14 cellular contexts compared by ENCODE assay signal in the genomic region with DNA sequence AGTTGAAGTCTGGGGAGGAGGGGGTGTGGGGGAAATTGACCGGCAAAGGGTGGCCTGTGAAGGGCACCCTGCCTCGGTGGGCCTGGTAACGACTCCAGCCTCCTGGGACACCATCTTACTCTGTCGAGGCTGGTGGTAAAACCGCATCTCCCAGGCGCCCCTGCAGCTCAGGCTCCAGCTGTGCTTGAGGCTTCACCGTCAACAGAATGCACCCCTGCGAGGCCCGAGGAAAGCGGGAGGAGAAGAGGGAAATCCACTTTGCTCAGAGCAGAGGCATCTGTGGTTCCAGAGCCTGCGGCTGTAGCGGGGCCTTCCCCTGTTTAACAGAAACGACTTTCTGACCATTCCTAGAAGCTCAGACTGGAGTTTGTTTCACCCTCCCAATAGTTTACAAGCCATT.
A peak's percentile ranks its signal among the peaks of the same experiment; 100 is the strongest.
DNase-seq lines count a peak whose midpoint lies in the region; ATAC-seq and TF ChIP-seq lines count a peak whose summit lies in the region.
"Had no signal": no experiment of that assay in that cellular context is flagged by ENCODE, and none has a peak within 500 bp of the region (broad histone marks: within the 10 kb centered on the region; RNA-seq: fewer than 3 reads in every experiment).

No MANE protein-coding gene starts in this region.

- H4K91ac ChIP-seq in neuronal stem cell (ENCODE audit: low read depth, low read length, poor library complexity), result no peak overlapping the region

- WGBS in neuronal stem cell (ENCODE audit: extremely low coverage in 2 of 2, insufficient read length in 2 of 2, insufficient replicate concordance in 1 of 2), 2 donors, result no CpG with 5 or more reads among the region's 13 CpGs

- H3K4me3 Mint-ChIP-seq in stimulated activated effector memory CD8-positive, alpha-beta T cell treated with anti-CD3 and anti-CD28 coated beads, Interleukin-12 subunit alpha, Interleukin-12 subunit beta, amount 100 ng/mL, for 72 hours, result no peak overlapping the region
- H3K4me3 Mint-ChIP-seq: B cell; CD4-positive, alpha-beta T cell; IgD-negative memory B cell had no signal

- no peak overlapping the region for H2BK12ac ChIP-seq in neuronal stem cell (ENCODE audit: low read length)

- no peak overlapping the region for H3K4ac ChIP-seq in neuronal stem cell (ENCODE audit: low read length)

- no peak overlapping the region for H3K27ac Mint-ChIP-seq in stimulated activated effector memory CD8-positive, alpha-beta T cell treated with anti-CD3 and anti-CD28 coated beads, Interleukin-12 subunit alpha, Interleukin-12 subunit beta, amount 100 ng/mL, for 72 hours
- H3K27ac Mint-ChIP-seq: B cell; CD4-positive, alpha-beta T cell had no signal

- peak overlapping the region in 7 of 11 experiments; percentile 31 to 74 (median 70); a peak in 11 of 22 replicates for H3K9ac ChIP-seq in BLaER1 treated with 17β-estradiol and CSF1 and Interleukin-3, amounts not matched to agents 10 nM and 100 nM
- H3K9ac ChIP-seq in neuronal stem cell (ENCODE audit: low read depth, low read length, poor library complexity), result no peak overlapping the region
- H3K9ac ChIP-seq: GM23248 had no signal

- H3K9me3 Mint-ChIP-seq in stimulated activated effector memory CD8-positive, alpha-beta T cell treated with anti-CD3 and anti-CD28 coated beads, Interleukin-12 subunit alpha, Interleukin-12 subunit beta, amount 100 ng/mL, for 72 hours, result no peaks in the 10 kb centered on the region
- H3K9me3 Mint-ChIP-seq: CD4-positive, alpha-beta T cell had no signal

- H3K18ac ChIP-seq in neuronal stem cell (ENCODE audit: low read length), result no peak overlapping the region

- H3K23ac ChIP-seq in neuronal stem cell (ENCODE audit: low read depth, low read length, poor library complexity), result peak overlapping the region; percentile 26

- H2AK5ac ChIP-seq in neuronal stem cell (ENCODE audit: low read depth, low read length), result no peak overlapping the region

- no peak for TF ChIP-seq CTCF in NB4 (IDR thresholded peaks at IDR 0.05; ENCODE audit: low read depth, low read length)

- H3K27ac ChIP-seq in BLaER1 treated with 17β-estradiol and CSF1 and Interleukin-3, amounts not matched to agents 10 nM and 100 nM, result peak overlapping the region in 7 of 11 experiments; percentile 5 to 83 (median 74); a peak in 11 of 22 replicates
- H3K27ac ChIP-seq in neuronal stem cell (replicated peaks; ENCODE audit: low read length), result no peak overlapping the region
- H3K27ac ChIP-seq: C4-2B, GM23248 had no signal

- ATAC-seq in stimulated activated effector memory CD8-positive, alpha-beta T cell treated with anti-CD3 and anti-CD28 coated beads, Interleukin-12 subunit alpha, Interleukin-12 subunit beta, amount 100 ng/mL, for 72 hours, result no peak
- no peak for ATAC-seq in HG03439 (IDR thresholded peaks at IDR 0.05; ENCODE audit: unreplicated experiment)
- ATAC-seq: HepG2 had no signal

- H3K4me3 ChIP-seq in BLaER1 treated with 17β-estradiol and CSF1 and Interleukin-3, amounts not matched to agents 10 nM and 100 nM, result peak overlapping the region in 3 of 10 experiments; percentile 36 to 48 (median 48); a peak in 4 of 20 replicates
- H3K4me3 ChIP-seq in NB4 (ENCODE audit: low read depth, low read length) (no peak overlapping the region), neuronal stem cell (ENCODE audit: low read length in 2 of 2) (no peak overlapping the region)
- H3K4me3 ChIP-seq: GM23248 had no signal

- peaks cover 6% of the 10 kb centered on the region for H3K36me3 Mint-ChIP-seq in stimulated activated effector memory CD8-positive, alpha-beta T cell treated with anti-CD3 and anti-CD28 coated beads, Interleukin-12 subunit alpha, Interleukin-12 subunit beta, amount 100 ng/mL, for 72 hours
- H3K36me3 Mint-ChIP-seq: IgD-negative memory B cell had no signal

- no peak overlapping the region for H2BK5ac ChIP-seq in neuronal stem cell (ENCODE audit: low read length)

- H3K27me3 ChIP-seq in BLaER1 treated with 17β-estradiol and CSF1 and Interleukin-3, amounts not matched to agents 10 nM and 100 nM, result peaks cover 0 to 48% (median 0%) of the 10 kb centered on the region in 11 experiments; a peak in 6 of 22 replicates
- H3K27me3 ChIP-seq in neuronal stem cell (ENCODE audit: control insufficient read depth in 3 of 3, insufficient read depth in 3 of 3, low read depth in 1 of 3, low read length in 3 of 3), result peaks cover 0 to 7% (median 0%) of the 10 kb centered on the region in 3 experiments

- no peak for TF ChIP-seq POLR2A in NB4 (IDR thresholded peaks at IDR 0.05; ENCODE audit: extremely low read depth, insufficient read length)

- H2BK15ac ChIP-seq in neuronal stem cell (ENCODE audit: low read length), result peak overlapping the region; percentile 62

- no peak overlapping the region for H2AFZ ChIP-seq in neuronal stem cell (ENCODE audit: low read length)
- H2AFZ ChIP-seq: GM23248 had no signal

- H4K20me1 ChIP-seq in BLaER1 treated with 17β-estradiol and CSF1 and Interleukin-3, amounts not matched to agents 10 nM and 100 nM, result peaks cover 0 to 21% (median 0%) of the 10 kb centered on the region in 11 experiments; a peak in 2 of 22 replicates

- peak overlapping the region; percentile 47 to 100 (median 91) for H3K4me2 ChIP-seq in BLaER1 treated with 17β-estradiol and CSF1 and Interleukin-3, amounts not matched to agents 10 nM and 100 nM
- no peak overlapping the region for H3K4me2 ChIP-seq in neuronal stem cell (ENCODE audit: insufficient read depth, low read length, poor library complexity, severe bottlenecking)

- no peak overlapping the region for H2BK120ac ChIP-seq in neuronal stem cell (ENCODE audit: low read depth, low read length)

- no peaks in the 10 kb centered on the region for H3K4me1 Mint-ChIP-seq in stimulated activated effector memory CD8-positive, alpha-beta T cell treated with anti-CD3 and anti-CD28 coated beads, Interleukin-12 subunit alpha, Interleukin-12 subunit beta, amount 100 ng/mL, for 72 hours
- H3K4me1 Mint-ChIP-seq: B cell, IgD-negative memory B cell had no signal

- no peaks in the 10 kb centered on the region for H3K36me3 ChIP-seq in BLaER1 treated with 17β-estradiol and CSF1 and Interleukin-3, amounts not matched to agents 10 nM and 100 nM
- H3K36me3 ChIP-seq in neuronal stem cell (replicated peaks in 1 of 2; ENCODE audit: control insufficient read depth in 2 of 2, insufficient read depth in 2 of 2, low read length in 2 of 2), result no peaks in the 10 kb centered on the region

- DNase-seq in NB4 (ENCODE audit: low read depth), result peak; percentile 37
- no peak for DNase-seq in neuronal stem cell (ENCODE audit: low spot score)
- no peak for DNase-seq in occipital lobe (lab: John Stamatoyannopoulos, UW)
- DNase-seq in stimulated activated effector memory CD8-positive, alpha-beta T cell treated with anti-CD3 and anti-CD28 coated beads, Interleukin-12 subunit alpha, Interleukin-12 subunit beta, amount 100 ng/mL, for 72 hours (ENCODE audit: low spot score in 2 of 2), result no peak
- DNase-seq: Caco-2; CD4-positive, alpha-beta T cell; GM23248; HCEC 1CT had no signal

- no peak overlapping the region for H4K8ac ChIP-seq in neuronal stem cell (ENCODE audit: low read depth, low read length)

- no peak overlapping the region for H3K14ac ChIP-seq in neuronal stem cell (ENCODE audit: low read length)

- peaks cover 0 to 9% (median 6%) of the 10 kb centered on the region in 11 experiments; a peak in 10 of 22 replicates for H3K9me3 ChIP-seq in BLaER1 treated with 17β-estradiol and CSF1 and Interleukin-3, amounts not matched to agents 10 nM and 100 nM (replicated peaks in 1 of 11)
- no peaks in the 10 kb centered on the region for H3K9me3 ChIP-seq in neuronal stem cell (replicated peaks in 1 of 2; ENCODE audit: control insufficient read depth in 2 of 2, insufficient read depth in 1 of 2, low read depth in 1 of 2, low read length in 2 of 2)
- H3K9me3 ChIP-seq: Caco-2 had no signal

- H3K4me1 ChIP-seq in BLaER1 treated with 17β-estradiol and CSF1 and Interleukin-3, amounts not matched to agents 10 nM and 100 nM, result peaks cover 47 to 81% (median 71%) of the 10 kb centered on the region in 10 experiments
- no peaks in the 10 kb centered on the region for H3K4me1 ChIP-seq in neuronal stem cell (ENCODE audit: control insufficient read depth in 2 of 2, insufficient read depth in 1 of 2, low read depth in 1 of 2, low read length in 2 of 2)
- H3K4me1 ChIP-seq: Caco-2 had no signal

- H3K79me1 ChIP-seq in neuronal stem cell (ENCODE audit: low read depth, low read length), result peaks cover 2% of the 10 kb centered on the region
